Comparison of ENCODE assay signal across 13 cellular contexts in genomic region chr6:57432919-57433684, GRCh38.
DNase-seq lines count a peak whose midpoint lies in the region; ATAC-seq and TF ChIP-seq lines count a peak whose summit lies in the region.
"Had no signal": no experiment of that assay in that cellular context is flagged by ENCODE, and none has a peak within 500 bp of the region (broad histone marks: within the 10 kb centered on the region; RNA-seq: fewer than 3 reads in every experiment).

No MANE protein-coding gene starts in this region.

- WGBS in SK-N-SH (ENCODE audit: low lambda C conversion rate) = 95% methylated on average over 4 of the region's 4 CpGs
- 65 to 72% methylated on average over 4 of the region's 4 CpGs for WGBS in upper lobe of left lung, 2 donors

- H3K4me1 Mint-ChIP-seq in activated B cell treated with CpG ODN at 0.5 μM for 24 hours = peaks cover 64% of the 10 kb centered on the region

- H3K4me3 ChIP-seq in SK-N-SH (ENCODE audit: low read depth in 2 of 2, low read length in 1 of 2) (no peak overlapping the region; a peak in 1 of 4 replicates), thoracic aorta (no peak overlapping the region), upper lobe of left lung (no peak overlapping the region)
- H3K4me3 ChIP-seq: PC-9, spleen had no signal

- intact Hi-C loops in activated B cell treated with CpG ODN at 0.5 μM for 24 hours (cut with micrococcal nuclease) = no loop called here

- H3K4me3 Mint-ChIP-seq in activated B cell treated with CpG ODN at 0.5 μM for 24 hours = peak overlapping the region; percentile 58

- no peaks in the 10 kb centered on the region for H3K27me3 Mint-ChIP-seq in activated B cell treated with CpG ODN at 0.5 μM for 24 hours

- peaks cover 0 to 10% of the 10 kb centered on the region in 2 experiments for H3K36me3 ChIP-seq in SK-N-SH (replicated peaks in 1 of 2; ENCODE audit: control insufficient read depth in 1 of 2, insufficient read depth in 2 of 2, low read length in 1 of 2)
- no peaks in the 10 kb centered on the region for H3K36me3 ChIP-seq in thoracic aorta
- H3K36me3 ChIP-seq in upper lobe of left lung = no peaks in the 10 kb centered on the region
- H3K36me3 ChIP-seq: spleen had no signal

- POLR2A ChIA-PET in SK-N-SH (lab: Yijun Ruan, JAX) (no interaction called here), activated B cell treated with CpG ODN at 0.5 μM for 24 hours (lab: Charles Lee) (no interaction called here)

- peaks cover 4% of the 10 kb centered on the region for H3K36me3 Mint-ChIP-seq in activated B cell treated with CpG ODN at 0.5 μM for 24 hours (ENCODE audit: low read depth)

- H2AFZ ChIP-seq in SK-N-SH (ENCODE audit: low read depth) = no peak overlapping the region
- H2AFZ ChIP-seq: PC-9 had no signal

- H3K9me2 ChIP-seq in SK-N-SH = no peaks in the 10 kb centered on the region

- TF ChIP-seq EP300 in SK-N-SH (IDR thresholded peaks at IDR 0.05; ENCODE audit: borderline replicate concordance in 1 of 2, low read depth in 1 of 2, low read length in 1 of 2) (no peak), upper lobe of left lung (IDR thresholded peaks at IDR 0.05) (no peak)

- no peak for TF ChIP-seq POLR2A in upper lobe of left lung (IDR thresholded peaks at IDR 0.05)

- no peaks in the 10 kb centered on the region for H3K27me3 ChIP-seq in SK-N-SH (ENCODE audit: insufficient read depth)
- H3K27me3 ChIP-seq in thoracic aorta (replicated peaks; ENCODE audit: insufficient read depth) = no peaks in the 10 kb centered on the region
- H3K27me3 ChIP-seq in upper lobe of left lung = no peaks in the 10 kb centered on the region
- H3K27me3 ChIP-seq: spleen had no signal

- peaks cover 40% of the 10 kb centered on the region for H3K79me2 ChIP-seq in SK-N-SH (ENCODE audit: insufficient read depth)

- no peak for TF ChIP-seq RAD21 in SK-N-SH (IDR thresholded peaks at IDR 0.05; ENCODE audit: low read length)

- no peak for TF ChIP-seq CTCF in SK-N-SH (IDR thresholded peaks at IDR 0.05)
- TF ChIP-seq CTCF in activated B cell treated with CpG ODN at 0.5 μM for 24 hours (IDR thresholded peaks at IDR 0.05) = no peak
- no peak for TF ChIP-seq CTCF in thoracic aorta (IDR thresholded peaks at IDR 0.05)
- no peak for TF ChIP-seq CTCF in upper lobe of left lung (IDR thresholded peaks at IDR 0.05)

- H3K9me3 ChIP-seq in SK-N-SH = no peaks in the 10 kb centered on the region
- no peaks in the 10 kb centered on the region for H3K9me3 ChIP-seq in thoracic aorta
- no peaks in the 10 kb centered on the region for H3K9me3 ChIP-seq in upper lobe of left lung
- H3K9me3 ChIP-seq: spleen had no signal

- peaks cover 12% of the 10 kb centered on the region for H3F3A ChIP-seq in SK-N-SH (replicated peaks; ENCODE audit: insufficient read depth)

- CTCF ChIA-PET in SK-N-SH (lab: Yijun Ruan, JAX) = no interaction called here
- CTCF ChIA-PET in activated B cell treated with CpG ODN at 0.5 μM for 24 hours (lab: Charles Lee) = no interaction called here

- DNase-seq in SK-N-SH (no peak), activated B cell treated with CpG ODN at 0.5 μM for 24 hours (no peak), thoracic aorta (ENCODE audit: low spot score) (no peak), AG20443 (ENCODE audit: low spot score) (no peak), upper lobe of left lung (no peak)
- DNase-seq in stimulated activated CD4-positive, alpha-beta T cell treated with anti-CD3 and anti-CD28 coated beads, Interleukin-2, amount 100 ng/mL, for 48 hours = no peak
- DNase-seq: activated CD4-positive, alpha-beta T cell treated with anti-CD3 and anti-CD28 coated beads for 1 hour; amniotic stem cell; NCI-H1105 treated with DMSO at 0.1 percent for 48 hours; PC-9; spleen had no signal

- H3K4me1 ChIP-seq in SK-N-SH (ENCODE audit: control insufficient read depth in 1 of 2, insufficient read depth in 2 of 2, low read depth in 1 of 2, low read length in 1 of 2) (peaks cover 0 to 19% of the 10 kb centered on the region in 2 experiments; a peak in 3 of 4 replicates), thoracic aorta (ENCODE audit: control insufficient read depth in 1 of 2, low read depth in 2 of 2) (peaks cover 14% of the 10 kb centered on the region in 2 donors), upper lobe of left lung (peaks cover 11 to 19% (median 15%) of the 10 kb centered on the region in 4 donors)

- ATAC-seq in SK-N-SH treated with all-trans-retinoic acid at 6 μM for 48 hours = no peak
- ATAC-seq in HG03060 (IDR thresholded peaks at IDR 0.05; ENCODE audit: low read depth, unreplicated experiment) = peak; percentile 65
- peak; percentile 77 for ATAC-seq in activated B cell treated with CpG ODN at 0.5 μM for 24 hours (ENCODE audit: low read depth)
- ATAC-seq in thoracic aorta (ENCODE audit: insufficient number of reproducible peaks, low FRiP score, low read depth) = peak; percentile 73
- ATAC-seq in upper lobe of left lung (ENCODE audit: low FRiP score in 2 of 2) = no peak

- H3K27ac Mint-ChIP-seq in activated B cell treated with CpG ODN at 0.5 μM for 24 hours = peak overlapping the region; percentile 30

- H3K4me2 ChIP-seq in SK-N-SH = peak overlapping the region; percentile 39; the same call in 1 of the 2 replicates
- H3K4me2 ChIP-seq: PC-9 had no signal

- H3K27ac ChIP-seq in SK-N-SH (ENCODE audit: low read depth in 2 of 2, low read length in 1 of 2) (peak overlapping the region; percentile 55 to 67; a peak in 3 of 4 replicates), thoracic aorta (no peak overlapping the region), upper lobe of left lung (peak overlapping the region in 2 of 4 donors; percentile 17 to 40)
- H3K27ac ChIP-seq: PC-9 had no signal

- H4K20me1 ChIP-seq in SK-N-SH (ENCODE audit: insufficient read depth) = no peaks in the 10 kb centered on the region

- H3K9me3 Mint-ChIP-seq in activated B cell treated with CpG ODN at 0.5 μM for 24 hours = no peaks in the 10 kb centered on the region

- H3K9ac ChIP-seq in SK-N-SH = peak overlapping the region; percentile 8; the same call in 1 of the 2 replicates

TF ChIP-seq in SK-N-SH, 30 proteins besides CTCF, POLR2A, EP300 and RAD21 (continues in another document):
- no peak for TF ChIP-seq FOXM1 (IDR thresholded peaks at IDR 0.05; ENCODE audit: low read depth)
- no peak for TF ChIP-seq USF2 (IDR thresholded peaks at IDR 0.05; ENCODE audit: borderline replicate concordance, low read depth, low read length)
- TF ChIP-seq SIN3A (IDR thresholded peaks at IDR 0.05; ENCODE audit: borderline replicate concordance, low read depth, low read length) = no peak
- TF ChIP-seq, protein P1, sequence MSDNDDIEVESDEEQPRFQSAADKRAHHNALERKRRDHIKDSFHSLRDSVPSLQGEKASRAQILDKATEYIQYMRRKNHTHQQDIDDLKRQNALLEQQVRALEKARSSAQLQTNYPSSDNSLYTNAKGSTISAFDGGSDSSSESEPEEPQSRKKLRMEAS (IDR thresholded peaks at IDR 0.05; ENCODE audit: low read depth) = no peak
- TF ChIP-seq, protein P2, sequence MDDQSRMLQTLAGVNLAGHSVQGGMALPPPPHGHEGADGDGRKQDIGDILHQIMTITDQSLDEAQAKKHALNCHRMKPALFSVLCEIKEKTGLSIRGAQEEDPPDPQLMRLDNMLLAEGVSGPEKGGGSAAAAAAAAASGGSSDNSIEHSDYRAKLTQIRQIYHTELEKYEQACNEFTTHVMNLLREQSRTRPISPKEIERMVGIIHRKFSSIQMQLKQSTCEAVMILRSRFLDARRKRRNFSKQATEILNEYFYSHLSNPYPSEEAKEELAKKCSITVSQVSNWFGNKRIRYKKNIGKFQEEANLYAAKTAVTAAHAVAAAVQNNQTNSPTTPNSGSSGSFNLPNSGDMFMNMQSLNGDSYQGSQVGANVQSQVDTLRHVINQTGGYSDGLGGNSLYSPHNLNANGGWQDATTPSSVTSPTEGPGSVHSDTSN (IDR thresholded peaks at IDR 0.05) = no peak

TF ChIP-seq in SK-N-SH treated with all-trans-retinoic acid at 6 μM for 48 hours, 23 proteins besides CTCF, POLR2A, EP300 and RAD21:
- TF ChIP-seq TSHZ2 (CRISPR knock-in tag; IDR thresholded peaks at IDR 0.05) (no peak), GLIS3 (CRISPR knock-in tag; IDR thresholded peaks at IDR 0.05) (no peak), CSRNP3 (CRISPR knock-in tag; IDR thresholded peaks at IDR 0.05) (no peak), ISL1 (CRISPR knock-in tag; IDR thresholded peaks at IDR 0.05) (no peak), BACH2 (CRISPR knock-in tag; IDR thresholded peaks at IDR 0.05; ENCODE audit: borderline replicate concordance) (no peak), ARNTL (CRISPR knock-in tag; IDR thresholded peaks at IDR 0.05; ENCODE audit: borderline replicate concordance, low read depth) (no peak)

Comparison
In these comparisons a context has a peak if more than half of its experiments do, and no peak if none do; other contexts are left out.
1. H3K27ac ChIP-seq: peak in SK-N-SH (2 of 2); none in thoracic aorta (0 of 2).
2. ATAC-seq: peak in HG03060 (single experiment), activated B cell treated with CpG ODN at 0.5 μM for 24 hours (single experiment) and thoracic aorta (single experiment); none in SK-N-SH treated with all-trans-retinoic acid at 6 μM for 48 hours (single experiment) and upper lobe of left lung (0 of 2).